ENCODE assay signal across 20 cellular contexts in genomic region chr10:43801137-43801536, GRCh38.
DNase-seq lines count a peak whose midpoint lies in the region; ATAC-seq and TF ChIP-seq lines count a peak whose summit lies in the region.
"Had no signal": no experiment of that assay in that cellular context is flagged by ENCODE, and none has a peak within 500 bp of the region (broad histone marks: within the 10 kb centered on the region; RNA-seq: fewer than 3 reads in every experiment).

No MANE protein-coding gene starts in this region.

- TF ChIP-seq EP300 in sigmoid colon (IDR thresholded peaks at IDR 0.05) = no peak

- TF ChIP-seq POLR2A in sigmoid colon (IDR thresholded peaks at IDR 0.05) = no peak

- no peak overlapping the region for H3K4me3 ChIP-seq in right cardiac atrium (ENCODE audit: low read length)
- no peak overlapping the region for H3K4me3 ChIP-seq in skeletal muscle tissue (ENCODE audit: low read length in 3 of 3)
- no peak overlapping the region for H3K4me3 ChIP-seq in sigmoid colon

- no peak for TF ChIP-seq CTCF in sigmoid colon (IDR thresholded peaks at IDR 0.05)

- no peak overlapping the region for H3K27ac ChIP-seq in right cardiac atrium (ENCODE audit: low read length)
- peak overlapping the region; percentile 64 for H3K27ac ChIP-seq in skeletal muscle tissue (ENCODE audit: low read depth, low read length)
- no peak overlapping the region for H3K27ac ChIP-seq in caudate nucleus (ENCODE audit: low read depth, low read length)
- H3K27ac ChIP-seq in sigmoid colon = no peak overlapping the region

- DNase-seq in Right ventricle myocardium inferior (ENCODE audit: missing footprints) (no peak), right cardiac atrium (no peak), OCI-M1 (lab: John Stamatoyannopoulos, UW) (peak; percentile 49), fibroblast of peridontal ligament (ENCODE audit: extremely low read depth) (peak; percentile 18), caudate nucleus (lab: John Stamatoyannopoulos, UW) (no peak), sigmoid colon (no peak)
- DNase-seq: Calu3; CD8-positive, alpha-beta T cell; GF-D8; KG1; NCI-H1417 treated with DMSO at 0.1 percent for 48 hours; NCI-H187 treated with DMSO at 0.1 percent for 48 hours; NCI-H2227 treated with DMSO at 0.1 percent for 48 hours; NCI-H510A treated with DMSO at 0.1 percent for 48 hours; NCI-H774; PC-3; RPMI8226 had no signal

- H3K36me3 ChIP-seq in skeletal muscle tissue (ENCODE audit: control insufficient read depth in 3 of 3, insufficient read depth in 3 of 3, low read length in 3 of 3) = no peaks in the 10 kb centered on the region
- no peaks in the 10 kb centered on the region for H3K36me3 ChIP-seq in sigmoid colon

- H3K9me3 ChIP-seq in right cardiac atrium (ENCODE audit: control insufficient read depth, low read length) = no peaks in the 10 kb centered on the region
- no peaks in the 10 kb centered on the region for H3K9me3 ChIP-seq in skeletal muscle tissue (ENCODE audit: control insufficient read depth in 3 of 3, low read length in 3 of 3)
- H3K9me3 ChIP-seq in sigmoid colon = no peaks in the 10 kb centered on the region

- H3K27me3 ChIP-seq in right cardiac atrium (ENCODE audit: control insufficient read depth, insufficient read depth) (no peaks in the 10 kb centered on the region), skeletal muscle tissue (ENCODE audit: control insufficient read depth in 3 of 3, insufficient read depth in 3 of 3, low read length in 3 of 3) (no peaks in the 10 kb centered on the region), sigmoid colon (no peaks in the 10 kb centered on the region)

- intact Hi-C loops in Right ventricle myocardium inferior (cut with DNase I) (no loop called here), right cardiac atrium (cut with DNase I) (no loop called here), sigmoid colon (cut with DNase I) (no loop called here)

- peak; percentile 21 for ATAC-seq in Right ventricle myocardium inferior
- no peak for ATAC-seq in right cardiac atrium
- no peak for ATAC-seq in GM18907 (IDR thresholded peaks at IDR 0.05; ENCODE audit: unreplicated experiment)
- ATAC-seq: CD8-positive, alpha-beta T cell; HepG2; PC-3 had no signal

- H3K4me1 ChIP-seq in right cardiac atrium (ENCODE audit: control insufficient read depth, insufficient read depth, low read length) = no peaks in the 10 kb centered on the region
- H3K4me1 ChIP-seq in skeletal muscle tissue (ENCODE audit: control insufficient read depth in 3 of 3, insufficient read depth in 3 of 3, low read length in 3 of 3) = peaks cover 0 to 2% (median 0%) of the 10 kb centered on the region in 3 donors
- no peaks in the 10 kb centered on the region for H3K4me1 ChIP-seq in sigmoid colon

- no peak overlapping the region for H3K9ac ChIP-seq in skeletal muscle tissue (ENCODE audit: low read depth in 1 of 3, low read length in 3 of 3)

- WGBS in right cardiac atrium = 61% methylated on average over 4 of the region's 4 CpGs
- WGBS in sigmoid colon, 2 donors = 68 to 73% methylated on average over 4 of the region's 4 CpGs

Comparison
In these comparisons a context has a peak if more than half of its experiments do, and no peak if none do; other contexts are left out.
1. DNase-seq: peak in OCI-M1 (single experiment) and fibroblast of peridontal ligament (single experiment); none in Right ventricle myocardium inferior (single experiment), right cardiac atrium (0 of 3), caudate nucleus (0 of 61) and sigmoid colon (single experiment).